13 cellular contexts compared by ENCODE assay signal in genomic region chr1:214451591-214451990, GRCh38.
A peak's percentile ranks its signal among the peaks of the same experiment; 100 is the strongest.
DNase-seq lines count a peak whose midpoint lies in the region; ATAC-seq and TF ChIP-seq lines count a peak whose summit lies in the region.
"Had no signal": no experiment of that assay in that cellular context is flagged by ENCODE, and none has a peak within 500 bp of the region (broad histone marks: within the 10 kb centered on the region; RNA-seq: fewer than 3 reads in every experiment).

No MANE protein-coding gene starts in this region.

- H3K27ac ChIP-seq in osteoblast (ENCODE audit: low read depth, low read length), result peak overlapping the region; percentile 89
- H3K27ac ChIP-seq: right atrium auricular region had no signal

- H4K20me1 ChIP-seq in osteoblast (ENCODE audit: insufficient read depth, low read length), result no peaks in the 10 kb centered on the region

- peaks cover 75% of the 10 kb centered on the region for H3K79me2 ChIP-seq in osteoblast (ENCODE audit: insufficient read depth, low read length)

- H3K27ac Mint-ChIP-seq in activated T-helper 1 cell treated with anti-CD3 and anti-CD28 coated beads, Interleukin-12 subunit alpha, Interleukin-12 subunit beta, Interleukin-2, Interleukin-4 antibody, amounts not matched to agents 30 ng/mL and 10 ng/mL and 1 ng/mL, durations not matched to agents 14 hours and 24 hours and 36 hours, result peak overlapping the region; percentile 83
- H3K27ac Mint-ChIP-seq: activated B cell treated with CpG ODN at 0.5 μM for 24 hours; CD4-positive, alpha-beta T cell; T-cell had no signal

- no peak overlapping the region for H2AFZ ChIP-seq in osteoblast (ENCODE audit: low read length)

- no peaks in the 10 kb centered on the region for H3K27me3 Mint-ChIP-seq in activated T-helper 1 cell treated with anti-CD3 and anti-CD28 coated beads, Interleukin-12 subunit alpha, Interleukin-12 subunit beta, Interleukin-2, Interleukin-4 antibody, amounts not matched to agents 30 ng/mL and 10 ng/mL and 1 ng/mL, durations not matched to agents 14 hours and 24 hours and 36 hours (ENCODE audit: insufficient read depth)

- H3K4me3 ChIP-seq in osteoblast (ENCODE audit: insufficient read depth, low read length), result no peak overlapping the region
- H3K4me3 ChIP-seq: right atrium auricular region had no signal

- peaks cover 15% of the 10 kb centered on the region for H3K9me3 Mint-ChIP-seq in activated T-helper 1 cell treated with anti-CD3 and anti-CD28 coated beads, Interleukin-12 subunit alpha, Interleukin-12 subunit beta, Interleukin-2, Interleukin-4 antibody, amounts not matched to agents 30 ng/mL and 10 ng/mL and 1 ng/mL, durations not matched to agents 14 hours and 24 hours and 36 hours
- H3K9me3 Mint-ChIP-seq: activated B cell treated with CpG ODN at 0.5 μM for 24 hours; CD4-positive, alpha-beta T cell; T-cell had no signal

- ATAC-seq in activated CD4-positive, CD25-positive, alpha-beta regulatory T cell treated with anti-CD3 and anti-CD28 coated beads, Interleukin-2, amount 50 U/mL, for 24 hours, result peak; percentile 36 to 53
- no peak for ATAC-seq in left lobe of liver
- ATAC-seq: T-cell had no signal

- no peaks in the 10 kb centered on the region for H3K27me3 ChIP-seq in osteoblast (ENCODE audit: insufficient read depth, low read length)
- H3K27me3 ChIP-seq: right atrium auricular region had no signal

- H3K36me3 Mint-ChIP-seq in activated T-helper 1 cell treated with anti-CD3 and anti-CD28 coated beads, Interleukin-12 subunit alpha, Interleukin-12 subunit beta, Interleukin-2, Interleukin-4 antibody, amounts not matched to agents 30 ng/mL and 10 ng/mL and 1 ng/mL, durations not matched to agents 14 hours and 24 hours and 36 hours (ENCODE audit: low read depth), result peaks cover 21% of the 10 kb centered on the region
- H3K36me3 Mint-ChIP-seq: T-cell had no signal

- no peak for DNase-seq in activated CD4-positive, CD25-positive, alpha-beta regulatory T cell (lab: John Stamatoyannopoulos, UW)
- DNase-seq in AG20443 (ENCODE audit: low spot score) (peak; percentile 67), osteoblast (ENCODE audit: insufficient read length, low spot score, missing footprints) (peak; percentile 83), NCI-H748 (lab: John Stamatoyannopoulos, UW; ENCODE audit: unreplicated experiment) (no peak), left lobe of liver (ENCODE audit: low spot score) (no peak), NCI-H524 treated with DMSO at 0.1 percent for 48 hours (lab: John Stamatoyannopoulos, UW) (no peak)
- no peak for DNase-seq in activated T-helper 1 cell treated with anti-CD3 and anti-CD28 coated beads, Interleukin-12 subunit alpha, Interleukin-12 subunit beta, Interleukin-2, Interleukin-4 antibody, amounts not matched to agents 30 ng/mL and 10 ng/mL and 1 ng/mL, durations not matched to agents 14 hours and 24 hours and 36 hours (ENCODE audit: low spot score)
- DNase-seq: activated B cell treated with CpG ODN at 0.5 μM for 24 hours; CD4-positive, alpha-beta T cell; central memory CD4-positive, alpha-beta T cell; T-cell had no signal

- H3K36me3 ChIP-seq in osteoblast (ENCODE audit: insufficient read depth, low read length), result peaks cover 25% of the 10 kb centered on the region
- H3K36me3 ChIP-seq: right atrium auricular region had no signal

- TF ChIP-seq CTCF in osteoblast (IDR thresholded peaks at IDR 0.05; ENCODE audit: extremely low read depth, low read depth, low read length), result no peak

- peak overlapping the region; percentile 37 for H3K4me2 ChIP-seq in osteoblast (ENCODE audit: insufficient read depth, low read length)

- peaks cover 82% of the 10 kb centered on the region for H3K4me1 ChIP-seq in osteoblast (ENCODE audit: insufficient read depth, low read length)

- H3K9me3 ChIP-seq in osteoblast (ENCODE audit: low read depth, low read length), result no peaks in the 10 kb centered on the region
- H3K9me3 ChIP-seq: right atrium auricular region had no signal

- intact Hi-C loops in activated T-helper 1 cell treated with anti-CD3 and anti-CD28 coated beads, Interleukin-12 subunit alpha, Interleukin-12 subunit beta, Interleukin-2, Interleukin-4 antibody, amounts not matched to agents 30 ng/mL and 10 ng/mL and 1 ng/mL, durations not matched to agents 14 hours and 24 hours and 36 hours (cut with micrococcal nuclease), result loop anchor here (1.0 kb wide), 1 partner anchor 10 kb away; no protein-coding TSS in a partner anchor

- H3K4me3 Mint-ChIP-seq in activated T-helper 1 cell treated with anti-CD3 and anti-CD28 coated beads, Interleukin-12 subunit alpha, Interleukin-12 subunit beta, Interleukin-2, Interleukin-4 antibody, amounts not matched to agents 30 ng/mL and 10 ng/mL and 1 ng/mL, durations not matched to agents 14 hours and 24 hours and 36 hours, result peak overlapping the region; percentile 37
- H3K4me3 Mint-ChIP-seq: activated B cell treated with CpG ODN at 0.5 μM for 24 hours; CD4-positive, alpha-beta T cell; T-cell had no signal

- H3K4me1 Mint-ChIP-seq in activated T-helper 1 cell treated with anti-CD3 and anti-CD28 coated beads, Interleukin-12 subunit alpha, Interleukin-12 subunit beta, Interleukin-2, Interleukin-4 antibody, amounts not matched to agents 30 ng/mL and 10 ng/mL and 1 ng/mL, durations not matched to agents 14 hours and 24 hours and 36 hours (ENCODE audit: low read depth), result peaks cover 77% of the 10 kb centered on the region
- H3K4me1 Mint-ChIP-seq: activated B cell treated with CpG ODN at 0.5 μM for 24 hours had no signal

Comparison
In these comparisons a context has a peak if more than half of its experiments do, and no peak if none do; other contexts are left out.
1. DNase-seq: peak in AG20443 (single experiment) and osteoblast (single experiment); none in activated CD4-positive, CD25-positive, alpha-beta regulatory T cell (0 of 4), activated T-helper 1 cell treated with anti-CD3 and anti-CD28 coated beads, Interleukin-12 subunit alpha, Interleukin-12 subunit beta, Interleukin-2, Interleukin-4 antibody, amounts not matched to agents 30 ng/mL and 10 ng/mL and 1 ng/mL, durations not matched to agents 14 hours and 24 hours and 36 hours (single experiment), NCI-H748 (single experiment), left lobe of liver (single experiment) and NCI-H524 treated with DMSO at 0.1 percent for 48 hours (single experiment).